In genomic region chr2:170966648-170967396, GRCh38 we compare ENCODE assay signal across 8 cellular contexts. TPM values are rescaled to one million over a fixed set of nuclear protein-coding genes. Genes with fewer than 3 reads are reported as not detected.
DNase-seq lines count a peak whose midpoint lies in the region; ATAC-seq, FAIRE-seq and TF ChIP-seq lines count a peak whose summit lies in the region.

No MANE protein-coding gene starts in this region.

- H3K36me3 Mint-ChIP-seq in nephron (ENCODE audit: low read depth), result peaks cover 54% of the 10 kb centered on the region
- H3K36me3 Mint-ChIP-seq in CD4-positive, alpha-beta memory T cell, result peaks cover 38 to 49% of the 10 kb centered on the region in 2 donors

- peak overlapping the region in 1 of 3 experiments; percentile 49 for H3K27ac Mint-ChIP-seq in nephron
- H3K27ac Mint-ChIP-seq in CD4-positive, alpha-beta memory T cell, result peak overlapping the region in 1 of 7 donors; percentile 29

- no peak for FAIRE-seq in D721Med (lab: Jason Lieb, UNC)

- H3K4me1 Mint-ChIP-seq in nephron, result peaks cover 6% of the 10 kb centered on the region
- H3K4me1 Mint-ChIP-seq in CD4-positive, alpha-beta memory T cell, result peaks cover 0 to 4% (median 0%) of the 10 kb centered on the region in 4 donors

- ATAC-seq in GM21737 (IDR thresholded peaks at IDR 0.05; ENCODE audit: unreplicated experiment), result no peak
- no peak for ATAC-seq in GM21619 (IDR thresholded peaks at IDR 0.05; ENCODE audit: unreplicated experiment)

- no peaks in the 10 kb centered on the region for H4K20me1 ChIP-seq in KMS-11 (ENCODE audit: insufficient read depth)

- CTCF ChIA-PET in CD4-positive, alpha-beta memory T cell (lab: Charles Lee; ENCODE audit: partially characterized antibody), result interaction anchor here (1.3 to 2.5 kb wide), 3 partner anchors 10 to 449 kb away, joined by 4 to 10 read pairs (median 6); no protein-coding TSS in a partner anchor

- intact Hi-C loops in CD4-positive, alpha-beta memory T cell (cut with micrococcal nuclease), result no loop called here

- peaks cover 6% of the 10 kb centered on the region; the same call in 1 of the 2 replicates for H3K36me3 ChIP-seq in KMS-11 (ENCODE audit: insufficient read depth)
- peaks cover 41% of the 10 kb centered on the region for H3K36me3 ChIP-seq in CD4-positive, alpha-beta memory T cell (ENCODE audit: insufficient read depth, low read length)

- H3K4me3 Mint-ChIP-seq in nephron, result no peak overlapping the region
- H3K4me3 Mint-ChIP-seq in CD4-positive, alpha-beta memory T cell, result no peak overlapping the region

- in situ Hi-C loops in astrocyte of the spinal cord (cut with HindIII; ENCODE audit: low sequenced_read_pairs), result no loop called here

- peak; percentile 30 for TF ChIP-seq CTCF in D721Med (IDR thresholded peaks at IDR 0.05; ENCODE audit: insufficient read depth, missing control alignments)
- peak; percentile 34; the same call in 1 of the 2 replicates for TF ChIP-seq CTCF in KMS-11 (conservative IDR thresholded peaks at IDR 0.05; ENCODE audit: low read depth, low read length)
- TF ChIP-seq CTCF in astrocyte of the spinal cord (IDR thresholded peaks at IDR 0.05; ENCODE audit: low read depth, low read length), result peak; percentile 20
- peak in 2 of 3 experiments; percentile 2 to 12 for TF ChIP-seq CTCF in nephron (IDR thresholded peaks at IDR 0.05; ENCODE audit: unreplicated experiment in 3 of 3)

- H2AFZ ChIP-seq in KMS-11 (ENCODE audit: low read depth), result no peak overlapping the region

- no peak for DNase-seq in D721Med (ENCODE audit: insufficient read length, low spot score)
- no peak for DNase-seq in astrocyte of the spinal cord (ENCODE audit: low read depth, low spot score)
- DNase-seq in CD4-positive, alpha-beta memory T cell, result no peak
- no peak for DNase-seq in ecto neural progenitor cell (ENCODE audit: low spot score)

- H3K9me3 ChIP-seq in CD4-positive, alpha-beta memory T cell (ENCODE audit: control insufficient read depth in 1 of 2, low read length in 2 of 2), result no peaks in the 10 kb centered on the region

- no peaks in the 10 kb centered on the region for H3K9me3 Mint-ChIP-seq in nephron
- no peaks in the 10 kb centered on the region for H3K9me3 Mint-ChIP-seq in CD4-positive, alpha-beta memory T cell

- no peaks in the 10 kb centered on the region for H3K27me3 ChIP-seq in KMS-11 (ENCODE audit: insufficient read depth, low read depth)
- H3K27me3 ChIP-seq in CD4-positive, alpha-beta memory T cell (ENCODE audit: insufficient read depth, low read length), result no peaks in the 10 kb centered on the region

- no peaks in the 10 kb centered on the region for H3K79me2 ChIP-seq in KMS-11 (ENCODE audit: insufficient read depth, low read depth)

- no peak overlapping the region for H3K27ac ChIP-seq in KMS-11
- H3K27ac ChIP-seq in CD4-positive, alpha-beta memory T cell (ENCODE audit: low read depth, low read length), result no peak overlapping the region

- no peaks in the 10 kb centered on the region for H3K27me3 Mint-ChIP-seq in nephron (ENCODE audit: low read depth)
- H3K27me3 Mint-ChIP-seq in CD4-positive, alpha-beta memory T cell, result no peaks in the 10 kb centered on the region

- H3K4me3 ChIP-seq in KMS-11 (IDR thresholded peaks at IDR 0.05; ENCODE audit: insufficient read depth, low read depth, low read length) (no peak overlapping the region), astrocyte of the spinal cord (ENCODE audit: low read depth, low read length) (no peak overlapping the region)
- H3K4me3 ChIP-seq in CD4-positive, alpha-beta memory T cell (ENCODE audit: low read length in 2 of 2), result no peak overlapping the region

- H3K4me2 ChIP-seq in KMS-11, result no peak overlapping the region

- no peak overlapping the region for H3K9ac ChIP-seq in KMS-11

- POLR2A ChIA-PET in CD4-positive, alpha-beta memory T cell (lab: Charles Lee; ENCODE audit: partially characterized antibody), result interaction anchor here (0.8 kb wide), 1 partner anchor 24 kb away, joined by 3 read pairs; no protein-coding TSS in a partner anchor

- H3K4me1 ChIP-seq in KMS-11 (ENCODE audit: low read depth, poor library complexity, severe bottlenecking), result no peaks in the 10 kb centered on the region
- no peaks in the 10 kb centered on the region for H3K4me1 ChIP-seq in CD4-positive, alpha-beta memory T cell (ENCODE audit: insufficient read depth, low read length)

RNA-seq across cellular contexts. Expression of gene GORASP2, which starts 37.8 kb away (rescaled TPM):
- total RNA-seq in CD4-positive, alpha-beta memory T cell, result 10 to 100 TPM; 82.4 to 83.2 TPM
- 100 to 1,000 TPM; 111 to 116 TPM for polyA plus RNA-seq in CD4-positive, alpha-beta memory T cell
